2 cellular contexts compared by ENCODE assay signal in genomic region chr21:16605588-16605987, GRCh38.
A peak's percentile ranks its signal among the peaks of the same experiment; 100 is the strongest.
TF ChIP-seq lines count a peak whose summit lies in the region.

No MANE protein-coding gene starts in this region.

TF ChIP-seq in SK-N-SH, 30 proteins besides CTCF, POLR2A, EP300 and RAD21 (continued from another document):
- TF ChIP-seq USF1 (IDR thresholded peaks at IDR 0.05; ENCODE audit: borderline replicate concordance, low read depth) (no peak), FOXJ3 (CRISPR knock-in tag; IDR thresholded peaks at IDR 0.05) (peak; percentile 23; the same call in 1 of the 2 replicates), GATA2 (CRISPR knock-in tag; IDR thresholded peaks at IDR 0.05) (no peak)
TF ChIP-seq in SK-N-SH: peak in this region for 5.

TF ChIP-seq in neural cell, 6 proteins besides CTCF, POLR2A, EP300 and RAD21 (continued from another document):
- TF ChIP-seq, protein P1, sequence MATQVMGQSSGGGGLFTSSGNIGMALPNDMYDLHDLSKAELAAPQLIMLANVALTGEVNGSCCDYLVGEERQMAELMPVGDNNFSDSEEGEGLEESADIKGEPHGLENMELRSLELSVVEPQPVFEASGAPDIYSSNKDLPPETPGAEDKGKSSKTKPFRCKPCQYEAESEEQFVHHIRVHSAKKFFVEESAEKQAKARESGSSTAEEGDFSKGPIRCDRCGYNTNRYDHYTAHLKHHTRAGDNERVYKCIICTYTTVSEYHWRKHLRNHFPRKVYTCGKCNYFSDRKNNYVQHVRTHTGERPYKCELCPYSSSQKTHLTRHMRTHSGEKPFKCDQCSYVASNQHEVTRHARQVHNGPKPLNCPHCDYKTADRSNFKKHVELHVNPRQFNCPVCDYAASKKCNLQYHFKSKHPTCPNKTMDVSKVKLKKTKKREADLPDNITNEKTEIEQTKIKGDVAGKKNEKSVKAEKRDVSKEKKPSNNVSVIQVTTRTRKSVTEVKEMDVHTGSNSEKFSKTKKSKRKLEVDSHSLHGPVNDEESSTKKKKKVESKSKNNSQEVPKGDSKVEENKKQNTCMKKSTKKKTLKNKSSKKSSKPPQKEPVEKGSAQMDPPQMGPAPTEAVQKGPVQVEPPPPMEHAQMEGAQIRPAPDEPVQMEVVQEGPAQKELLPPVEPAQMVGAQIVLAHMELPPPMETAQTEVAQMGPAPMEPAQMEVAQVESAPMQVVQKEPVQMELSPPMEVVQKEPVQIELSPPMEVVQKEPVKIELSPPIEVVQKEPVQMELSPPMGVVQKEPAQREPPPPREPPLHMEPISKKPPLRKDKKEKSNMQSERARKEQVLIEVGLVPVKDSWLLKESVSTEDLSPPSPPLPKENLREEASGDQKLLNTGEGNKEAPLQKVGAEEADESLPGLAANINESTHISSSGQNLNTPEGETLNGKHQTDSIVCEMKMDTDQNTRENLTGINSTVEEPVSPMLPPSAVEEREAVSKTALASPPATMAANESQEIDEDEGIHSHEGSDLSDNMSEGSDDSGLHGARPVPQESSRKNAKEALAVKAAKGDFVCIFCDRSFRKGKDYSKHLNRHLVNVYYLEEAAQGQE (IDR thresholded peaks at IDR 0.05; ENCODE audit: borderline replicate concordance) = no peak
- TF ChIP-seq TAF1 (IDR thresholded peaks at IDR 0.05; ENCODE audit: low read depth) (no peak), MXI1 (conservative IDR thresholded peaks at IDR 0.05; ENCODE audit: poor library complexity, severe bottlenecking) (no peak), EZH2 (IDR thresholded peaks at IDR 0.05; ENCODE audit: borderline replicate concordance, insufficient read depth, low read length, poor library complexity, severe bottlenecking) (no peak)
TF ChIP-seq in neural cell: peak in this region for 2.
